In the genomic region with DNA sequence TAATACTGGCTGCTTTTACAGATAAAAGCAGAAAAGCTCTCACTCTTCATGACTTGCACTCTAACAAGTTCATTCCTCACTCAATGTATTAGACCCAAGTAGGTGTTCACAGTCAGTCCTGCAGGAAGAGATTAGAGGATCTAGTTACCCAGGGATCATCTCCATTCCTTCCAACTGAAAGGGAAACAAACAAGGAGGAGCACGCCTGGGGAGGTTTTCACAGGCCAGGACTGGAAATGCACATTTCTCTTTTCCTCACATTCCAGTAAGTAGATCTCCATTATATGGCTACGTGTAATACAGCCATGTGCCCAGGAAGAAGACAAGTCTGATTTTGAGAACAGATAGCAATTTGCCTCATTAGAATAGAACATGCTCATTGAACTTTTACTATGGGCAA, we compare ENCODE assay signal across 15 cellular contexts.
DNase-seq lines count a peak whose midpoint lies in the region; FAIRE-seq and TF ChIP-seq lines count a peak whose summit lies in the region.
"Had no signal": no experiment of that assay in that cellular context is flagged by ENCODE, and none has a peak within 500 bp of the region (broad histone marks: within the 10 kb centered on the region; RNA-seq: fewer than 3 reads in every experiment).

No MANE protein-coding gene starts in this region.

- no peak overlapping the region for H2BK15ac ChIP-seq in mesendoderm (replicated peaks; ENCODE audit: low read depth)

- no peaks in the 10 kb centered on the region for H3K27me3 Mint-ChIP-seq in endothelial cell (ENCODE audit: unreplicated experiment)
- H3K27me3 Mint-ChIP-seq: CD8-positive, alpha-beta memory T cell had no signal

- no peak overlapping the region for H3K4ac ChIP-seq in mesendoderm (ENCODE audit: low read depth, low read length)

- no peaks in the 10 kb centered on the region for H3K9me3 Mint-ChIP-seq in endothelial cell (ENCODE audit: unreplicated experiment)

- no peaks in the 10 kb centered on the region for H3K4me1 ChIP-seq in mesendoderm (ENCODE audit: control insufficient read depth, low read depth, low read length)
- H3K4me1 ChIP-seq: BLaER1, Caco-2 had no signal

- no peak overlapping the region for H3K27ac Mint-ChIP-seq in endothelial cell (ENCODE audit: unreplicated experiment)
- H3K27ac Mint-ChIP-seq: CD8-positive, alpha-beta memory T cell had no signal

- no peak overlapping the region for H4K5ac ChIP-seq in mesendoderm (ENCODE audit: low read length)

- no peak overlapping the region for H3K27ac ChIP-seq in mesendoderm (ENCODE audit: low read depth, low read length)
- H3K27ac ChIP-seq: BLaER1 had no signal

- H3K4me2 ChIP-seq in mesendoderm (ENCODE audit: low read length) = no peak overlapping the region
- H3K4me2 ChIP-seq: BLaER1 had no signal

- no peak overlapping the region for H3K56ac ChIP-seq in mesendoderm (ENCODE audit: low read length)

- H3K18ac ChIP-seq in mesendoderm (ENCODE audit: low read length) = no peak overlapping the region

- FAIRE-seq in bronchial epithelial cell (lab: Jason Lieb, UNC) = no peak
- FAIRE-seq: GM18507 had no signal

- no peaks in the 10 kb centered on the region for H3K36me3 ChIP-seq in bronchial epithelial cell (ENCODE audit: control insufficient read depth, insufficient read depth, low read length)
- no peaks in the 10 kb centered on the region for H3K36me3 ChIP-seq in mesendoderm (ENCODE audit: control insufficient read depth, insufficient read depth, low read length)
- H3K36me3 ChIP-seq: BLaER1 had no signal

- H3K4me1 Mint-ChIP-seq in endothelial cell (ENCODE audit: unreplicated experiment) = peaks cover 5% of the 10 kb centered on the region
- H3K4me1 Mint-ChIP-seq: CD8-positive, alpha-beta memory T cell had no signal

- H3K9ac ChIP-seq in mesendoderm (ENCODE audit: low read length) = no peak overlapping the region
- H3K9ac ChIP-seq: BLaER1 had no signal

- no peaks in the 10 kb centered on the region for H3K27me3 ChIP-seq in bronchial epithelial cell (ENCODE audit: control insufficient read depth, insufficient read depth, low read length)
- H3K27me3 ChIP-seq in mesendoderm (ENCODE audit: insufficient read depth, low read length, poor library complexity) = no peaks in the 10 kb centered on the region
- H3K27me3 ChIP-seq: BLaER1 had no signal

- no peak overlapping the region for H2BK120ac ChIP-seq in mesendoderm (ENCODE audit: low read depth, low read length)

- no peak overlapping the region for H2AK5ac ChIP-seq in mesendoderm (ENCODE audit: low read length)

- H3K79me2 ChIP-seq in mesendoderm (ENCODE audit: control insufficient read depth, insufficient read depth, low read length) = no peaks in the 10 kb centered on the region

- no peak overlapping the region for H4K8ac ChIP-seq in mesendoderm (ENCODE audit: low read depth, low read length)

- no peak overlapping the region for H2BK5ac ChIP-seq in mesendoderm (ENCODE audit: low read length)

- no peaks in the 10 kb centered on the region for H3K36me3 Mint-ChIP-seq in endothelial cell (ENCODE audit: low read depth, unreplicated experiment)
- H3K36me3 Mint-ChIP-seq: CD8-positive, alpha-beta memory T cell had no signal

- no peak overlapping the region for H3K23ac ChIP-seq in mesendoderm (ENCODE audit: low read length)

- whole genome bisulfite sequencing in mesendoderm (ENCODE audit: extremely low coverage, insufficient coverage, low lambda C conversion rate) = no CpG with 5 or more reads among the region's 2 CpGs

- no peaks in the 10 kb centered on the region for H3K79me1 ChIP-seq in mesendoderm (ENCODE audit: low read length)

- DNase-seq in ELF-1 (ENCODE audit: low read depth, low spot score) (peak; percentile 36), bronchial epithelial cell (ENCODE audit: low read depth) (peak; percentile 13), iPS-NIHi11 (ENCODE audit: low spot score) (peak; percentile 5), mesendoderm (peak; percentile 42), NCI-H345 treated with DMSO at 0.1 percent for 48 hours (lab: John Stamatoyannopoulos, UW; ENCODE audit: unreplicated experiment) (no peak), endothelial cell (ENCODE audit: low spot score) (no peak)
- DNase-seq in activated CD8-positive, alpha-beta memory T cell treated with anti-CD3 and anti-CD28 coated beads, Interleukin-2, amount 50 U/mL, for 48 hours = no peak
- DNase-seq: 8988T; AML-193; Caco-2; CD8-positive, alpha-beta memory T cell; DMS53; H7 had no signal

- no peak overlapping the region for H3K4me3 Mint-ChIP-seq in endothelial cell (ENCODE audit: unreplicated experiment)
- H3K4me3 Mint-ChIP-seq: CD8-positive, alpha-beta memory T cell had no signal

- H3K4me3 ChIP-seq in bronchial epithelial cell (ENCODE audit: low read depth, low read length) (no peak overlapping the region), mesendoderm (ENCODE audit: low read length) (no peak overlapping the region)
- H3K4me3 ChIP-seq: BLaER1 had no signal

- no peak for TF ChIP-seq CTCF in bronchial epithelial cell (IDR thresholded peaks at IDR 0.05; ENCODE audit: insufficient read depth, low read length, severe bottlenecking)
- no peak for TF ChIP-seq CTCF in endothelial cell (IDR thresholded peaks at IDR 0.05; ENCODE audit: unreplicated experiment)

Comparison
In these comparisons a context has a peak if more than half of its experiments do, and no peak if none do; other contexts are left out.
1. DNase-seq: peak in ELF-1 (single experiment), bronchial epithelial cell (single experiment), iPS-NIHi11 (single experiment) and mesendoderm (single experiment); none in NCI-H345 treated with DMSO at 0.1 percent for 48 hours (single experiment), activated CD8-positive, alpha-beta memory T cell treated with anti-CD3 and anti-CD28 coated beads, Interleukin-2, amount 50 U/mL, for 48 hours (single experiment) and endothelial cell (single experiment).